Comparison of ENCODE assay signal across 1 cellular context in the genomic region with DNA sequence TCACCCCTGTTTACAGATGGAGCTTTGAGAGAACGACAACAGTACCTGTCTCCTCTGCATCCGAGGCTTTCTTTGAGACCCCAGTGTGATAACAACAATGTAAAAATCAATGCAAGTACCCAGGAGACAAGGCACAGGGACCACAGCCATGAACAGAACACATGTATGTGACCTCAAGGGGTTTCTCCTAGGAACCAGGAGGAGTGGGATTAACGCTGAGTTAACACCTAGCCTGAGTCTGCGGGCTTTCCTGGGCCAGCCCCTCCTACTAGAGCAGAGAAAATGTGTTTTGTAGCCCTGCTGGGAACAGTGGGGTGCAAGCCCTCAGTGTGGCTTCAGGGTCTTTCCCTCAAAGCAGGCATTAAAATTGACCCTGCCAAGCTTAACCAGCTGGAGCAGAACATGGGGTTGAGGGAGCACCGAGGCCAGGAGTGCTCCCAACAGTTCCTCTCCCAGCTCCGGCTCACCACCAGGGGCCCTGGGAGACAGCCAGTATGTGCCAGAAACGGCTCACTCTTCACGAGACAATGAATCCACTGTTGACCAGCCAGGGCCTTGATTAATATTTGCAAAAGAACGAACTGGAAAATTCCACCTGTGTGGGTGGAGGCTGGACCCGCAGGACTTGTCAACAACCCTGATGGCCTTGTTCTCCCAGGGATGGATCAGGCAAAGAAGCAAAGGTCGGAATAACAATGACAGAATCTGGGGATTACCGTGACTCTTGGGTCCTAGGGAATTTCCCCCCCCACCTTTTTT.
A peak's percentile ranks its signal among the peaks of the same experiment; 100 is the strongest.
TF ChIP-seq lines count a peak whose summit lies in the region.

No MANE protein-coding gene starts in this region.

TF ChIP-seq in HepG2, 621 proteins besides CTCF, POLR2A, EP300 and RAD21 (continued from another document and continues in another):
- TF ChIP-seq DR1 (CRISPR knock-in tag; IDR thresholded peaks at IDR 0.05) (peak; percentile 46; the same call in 1 of the 2 replicates), XRCC5 (optimal IDR thresholded peaks at IDR 0.05; ENCODE audit: low read length) (peak; percentile 84), ONECUT2 (CRISPR knock-in tag; IDR thresholded peaks at IDR 0.05) (0 out of 2 replicates have a peak, but pooled peaks have one; percentile 45), KLF15 (CRISPR knock-in tag; IDR thresholded peaks at IDR 0.05; ENCODE audit: borderline replicate concordance) (no peak), HOXA9 (CRISPR knock-in tag; IDR thresholded peaks at IDR 0.05; ENCODE audit: borderline replicate concordance) (no peak), POLR2AphosphoS2 (IDR thresholded peaks at IDR 0.05; ENCODE audit: low read depth, low read length) (no peak; the same call in 1 of the 2 replicates), SNAPC4 (CRISPR knock-in tag; IDR thresholded peaks at IDR 0.05) (0 out of 2 replicates have a peak, but pooled peaks have one; percentile 2), ZNF549 (CRISPR knock-in tag; IDR thresholded peaks at IDR 0.05) (no peak), STAG1 (CRISPR knock-in tag; IDR thresholded peaks at IDR 0.05) (peak; percentile 42), ETV6 (CRISPR knock-in tag; conservative IDR thresholded peaks at IDR 0.05) (no peak), HDAC6 (IDR thresholded peaks at IDR 0.05; ENCODE audit: low read depth, low read length) (no peak), ZNF770 (CRISPR knock-in tag; IDR thresholded peaks at IDR 0.05) (no peak; the same call in 1 of the 2 replicates), RORA (CRISPR knock-in tag; IDR thresholded peaks at IDR 0.05) (no peak), ZNF546 (CRISPR knock-in tag; conservative IDR thresholded peaks at IDR 0.05) (no peak), ZNF468 (CRISPR knock-in tag; IDR thresholded peaks at IDR 0.05) (no peak), KMT2A (CRISPR knock-in tag; IDR thresholded peaks at IDR 0.05) (0 out of 2 replicates have a peak, but pooled peaks have one; percentile 21), ZNF891 (CRISPR knock-in tag; IDR thresholded peaks at IDR 0.05) (peak; percentile 13; the same call in 1 of the 2 replicates), TOE1 (CRISPR knock-in tag; IDR thresholded peaks at IDR 0.05) (peak; percentile 51; the same call in 1 of the 2 replicates), CENPT (CRISPR knock-in tag; IDR thresholded peaks at IDR 0.05; ENCODE audit: low read depth) (no peak), ZNF124 (CRISPR knock-in tag; IDR thresholded peaks at IDR 0.05) (peak; percentile 54; the same call in 1 of the 2 replicates), SRSF1 (optimal IDR thresholded peaks at IDR 0.05; ENCODE audit: low read depth, low read length) (peak; percentile 12), FOXJ3 (CRISPR knock-in tag; IDR thresholded peaks at IDR 0.05; ENCODE audit: borderline replicate concordance) (peak; percentile 94; the same call in 1 of the 2 replicates), ZNF598 (CRISPR knock-in tag; IDR thresholded peaks at IDR 0.05; ENCODE audit: borderline replicate concordance) (peak; percentile 67; the same call in 1 of the 2 replicates), TARDBP (CRISPR knock-in tag; IDR thresholded peaks at IDR 0.05) (no peak; the same call in 1 of the 2 replicates), HNRNPK (IDR thresholded peaks at IDR 0.05; ENCODE audit: low read depth, low read length, poor library complexity, severe bottlenecking) (no peak), ZFP37 (CRISPR knock-in tag; IDR thresholded peaks at IDR 0.05; ENCODE audit: borderline replicate concordance) (0 out of 2 replicates have a peak, but pooled peaks have one; percentile 85), ZNF879 (CRISPR knock-in tag; IDR thresholded peaks at IDR 0.05) (no peak), POGZ (CRISPR knock-in tag; IDR thresholded peaks at IDR 0.05) (no peak), NCOR1 (IDR thresholded peaks at IDR 0.05; ENCODE audit: borderline replicate concordance, low read length) (no peak), ATRX (CRISPR knock-in tag; IDR thresholded peaks at IDR 0.05; ENCODE audit: borderline replicate concordance) (no peak), FOXO4 (CRISPR knock-in tag; conservative IDR thresholded peaks at IDR 0.05) (no peak), NFIC (IDR thresholded peaks at IDR 0.05; ENCODE audit: low read length) (peak; percentile 87; the same call in 1 of the 2 replicates), NR0B2 (CRISPR knock-in tag; IDR thresholded peaks at IDR 0.05) (0 out of 2 replicates have a peak, but pooled peaks have one; percentile 11), RBM22 (optimal IDR thresholded peaks at IDR 0.05; ENCODE audit: low read length) (no peak), IKZF4 (CRISPR knock-in tag; IDR thresholded peaks at IDR 0.05; ENCODE audit: borderline replicate concordance, low read depth, not compliant biosample characterization) (no peak), ZNF160 (CRISPR knock-in tag; IDR thresholded peaks at IDR 0.05) (peak; percentile 77; the same call in 1 of the 2 replicates), ZNF792 (CRISPR knock-in tag; IDR thresholded peaks at IDR 0.05) (peak; percentile 59; the same call in 1 of the 2 replicates), NFE2 (CRISPR knock-in tag; IDR thresholded peaks at IDR 0.05) (no peak), HNF4G (IDR thresholded peaks at IDR 0.05; ENCODE audit: borderline replicate concordance, low read depth, low read length) (peak; percentile 99), HNF4G (CRISPR knock-in tag; IDR thresholded peaks at IDR 0.05; ENCODE audit: borderline replicate concordance, low read depth) (0 out of 2 replicates have a peak, but pooled peaks have one; percentile 12), ZNF543 (CRISPR knock-in tag; IDR thresholded peaks at IDR 0.05) (no peak), KLF16 (CRISPR knock-in tag; IDR thresholded peaks at IDR 0.05) (peak in 1 of 2 experiments; percentile 40; a peak in 2 of 4 replicates), RBM39 (IDR thresholded peaks at IDR 0.05; ENCODE audit: low read depth, low read length, poor library complexity, severe bottlenecking) (no peak), ATM (IDR thresholded peaks at IDR 0.05; ENCODE audit: borderline replicate concordance) (no peak), ZNF7 (CRISPR knock-in tag; IDR thresholded peaks at IDR 0.05) (no peak), MAFG (CRISPR knock-in tag; IDR thresholded peaks at IDR 0.05) (no peak), ZNF24 (IDR thresholded peaks at IDR 0.05) (peak; percentile 37; the same call in 1 of the 2 replicates), REPIN1 (CRISPR knock-in tag; IDR thresholded peaks at IDR 0.05; ENCODE audit: borderline replicate concordance, low read depth) (peak; percentile 88; the same call in 1 of the 2 replicates), CEBPB (IDR thresholded peaks at IDR 0.05; ENCODE audit: borderline replicate concordance, low read depth, low read length) (0 out of 2 replicates have a peak, but pooled peaks have one; percentile 6), ZNF317 (CRISPR knock-in tag; IDR thresholded peaks at IDR 0.05) (no peak; the same call in 1 of the 2 replicates)
- TF ChIP-seq, protein P1, sequence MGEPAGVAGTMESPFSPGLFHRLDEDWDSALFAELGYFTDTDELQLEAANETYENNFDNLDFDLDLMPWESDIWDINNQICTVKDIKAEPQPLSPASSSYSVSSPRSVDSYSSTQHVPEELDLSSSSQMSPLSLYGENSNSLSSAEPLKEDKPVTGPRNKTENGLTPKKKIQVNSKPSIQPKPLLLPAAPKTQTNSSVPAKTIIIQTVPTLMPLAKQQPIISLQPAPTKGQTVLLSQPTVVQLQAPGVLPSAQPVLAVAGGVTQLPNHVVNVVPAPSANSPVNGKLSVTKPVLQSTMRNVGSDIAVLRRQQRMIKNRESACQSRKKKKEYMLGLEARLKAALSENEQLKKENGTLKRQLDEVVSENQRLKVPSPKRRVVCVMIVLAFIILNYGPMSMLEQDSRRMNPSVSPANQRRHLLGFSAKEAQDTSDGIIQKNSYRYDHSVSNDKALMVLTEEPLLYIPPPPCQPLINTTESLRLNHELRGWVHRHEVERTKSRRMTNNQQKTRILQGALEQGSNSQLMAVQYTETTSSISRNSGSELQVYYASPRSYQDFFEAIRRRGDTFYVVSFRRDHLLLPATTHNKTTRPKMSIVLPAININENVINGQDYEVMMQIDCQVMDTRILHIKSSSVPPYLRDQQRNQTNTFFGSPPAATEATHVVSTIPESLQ (CRISPR knock-in tag; conservative IDR thresholded peaks at IDR 0.05), result no peak
- TF ChIP-seq, protein P2, sequence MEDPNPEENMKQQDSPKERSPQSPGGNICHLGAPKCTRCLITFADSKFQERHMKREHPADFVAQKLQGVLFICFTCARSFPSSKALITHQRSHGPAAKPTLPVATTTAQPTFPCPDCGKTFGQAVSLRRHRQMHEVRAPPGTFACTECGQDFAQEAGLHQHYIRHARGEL (CRISPR knock-in tag; IDR thresholded peaks at IDR 0.05), result no peak
- TF ChIP-seq, protein P3, sequence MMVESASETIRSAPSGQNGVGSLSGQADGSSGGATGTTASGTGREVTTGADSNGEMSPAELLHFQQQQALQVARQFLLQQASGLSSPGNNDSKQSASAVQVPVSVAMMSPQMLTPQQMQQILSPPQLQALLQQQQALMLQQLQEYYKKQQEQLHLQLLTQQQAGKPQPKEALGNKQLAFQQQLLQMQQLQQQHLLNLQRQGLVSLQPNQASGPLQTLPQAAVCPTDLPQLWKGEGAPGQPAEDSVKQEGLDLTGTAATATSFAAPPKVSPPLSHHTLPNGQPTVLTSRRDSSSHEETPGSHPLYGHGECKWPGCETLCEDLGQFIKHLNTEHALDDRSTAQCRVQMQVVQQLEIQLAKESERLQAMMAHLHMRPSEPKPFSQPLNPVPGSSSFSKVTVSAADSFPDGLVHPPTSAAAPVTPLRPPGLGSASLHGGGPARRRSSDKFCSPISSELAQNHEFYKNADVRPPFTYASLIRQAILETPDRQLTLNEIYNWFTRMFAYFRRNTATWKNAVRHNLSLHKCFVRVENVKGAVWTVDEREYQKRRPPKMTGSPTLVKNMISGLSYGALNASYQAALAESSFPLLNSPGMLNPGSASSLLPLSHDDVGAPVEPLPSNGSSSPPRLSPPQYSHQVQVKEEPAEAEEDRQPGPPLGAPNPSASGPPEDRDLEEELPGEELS (CRISPR knock-in tag; IDR thresholded peaks at IDR 0.05), result peak; percentile 86
